In the genomic region with DNA sequence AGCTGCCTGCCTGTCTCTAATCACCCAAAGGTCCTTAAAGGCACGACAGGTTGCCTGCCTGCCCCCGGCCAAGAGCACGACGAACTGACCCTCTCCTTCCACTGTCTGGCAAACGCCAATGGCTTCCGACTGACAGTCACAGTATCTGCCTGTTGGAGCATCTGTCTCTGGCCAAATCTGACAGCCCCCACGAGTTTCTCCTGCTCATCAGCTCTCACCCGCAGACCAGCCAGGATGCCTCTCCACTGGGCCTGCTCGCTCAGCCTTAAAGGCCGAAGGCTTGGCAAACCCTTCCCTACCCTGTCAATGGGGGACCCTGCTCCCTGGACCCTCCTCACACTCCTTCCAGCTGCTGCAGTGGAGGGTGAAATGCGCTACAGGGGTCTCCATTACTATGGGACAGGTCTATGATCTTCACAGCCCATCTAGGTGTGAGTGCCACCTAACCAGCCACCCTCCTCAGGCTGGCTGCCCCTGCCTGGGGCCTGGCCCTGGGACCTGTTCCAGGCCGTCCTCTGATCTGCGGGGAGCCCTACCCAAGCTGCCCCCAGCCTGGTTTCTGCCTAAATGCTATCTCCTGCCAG, we compare ENCODE assay signal across 9 cellular contexts. TPM values are rescaled to one million over a fixed set of nuclear protein-coding genes. Genes with fewer than 3 reads are reported as not detected.
A peak's percentile ranks its signal among the peaks of the same experiment; 100 is the strongest.
DNase-seq lines count a peak whose midpoint lies in the region; ATAC-seq lines count a peak whose summit lies in the region.
"Had no signal": no experiment of that assay in that cellular context is flagged by ENCODE, and none has a peak within 500 bp of the region (broad histone marks: within the 10 kb centered on the region; RNA-seq: fewer than 3 reads in every experiment).

No MANE protein-coding gene starts in this region.

- H3K79me1 ChIP-seq in neuronal stem cell (ENCODE audit: low read depth, low read length): peaks cover 9% of the 10 kb centered on the region

- peak overlapping the region; percentile 95 for H3K23ac ChIP-seq in neuronal stem cell (ENCODE audit: low read depth, low read length, poor library complexity)

- H2AK5ac ChIP-seq in neuronal stem cell (ENCODE audit: low read depth, low read length): peak overlapping the region; percentile 97

- H3K27ac ChIP-seq in cingulate gyrus (ENCODE audit: low read depth, low read length): peak overlapping the region; percentile 8
- peak overlapping the region; percentile 81 for H3K27ac ChIP-seq in neuronal stem cell (replicated peaks; ENCODE audit: low read length)
- H3K27ac ChIP-seq: neutrophil had no signal

- no peaks in the 10 kb centered on the region for H3K9me3 Mint-ChIP-seq in IgD-negative memory B cell

- DNase-seq in D341Med (ENCODE audit: low spot score) (peak; percentile 53), neuronal stem cell (ENCODE audit: low spot score) (no peak)

- H3K27me3 ChIP-seq in neuronal stem cell (ENCODE audit: control insufficient read depth in 3 of 3, insufficient read depth in 3 of 3, low read depth in 1 of 3, low read length in 3 of 3): no peaks in the 10 kb centered on the region
- H3K27me3 ChIP-seq: neutrophil had no signal

- H3K36me3 Mint-ChIP-seq in IgD-negative memory B cell: peaks cover 4% of the 10 kb centered on the region

- peak overlapping the region; percentile 94 for H2BK12ac ChIP-seq in neuronal stem cell (ENCODE audit: low read length)

- H2BK120ac ChIP-seq in neuronal stem cell (ENCODE audit: low read depth, low read length): peak overlapping the region; percentile 72

- WGBS in neuronal stem cell (ENCODE audit: extremely low coverage in 2 of 2, insufficient read length in 2 of 2, insufficient replicate concordance in 1 of 2), 2 donors: no CpG with 5 or more reads among the region's 13 CpGs

- H2BK15ac ChIP-seq in neuronal stem cell (ENCODE audit: low read length): peak overlapping the region; percentile 34

- no peaks in the 10 kb centered on the region for H3K27me3 Mint-ChIP-seq in IgD-negative memory B cell

- no peak for ATAC-seq in GM21447 (IDR thresholded peaks at IDR 0.05; ENCODE audit: unreplicated experiment)
- no peak for ATAC-seq in HG03108 (IDR thresholded peaks at IDR 0.05; ENCODE audit: unreplicated experiment)
- ATAC-seq in HG02571 (IDR thresholded peaks at IDR 0.05; ENCODE audit: unreplicated experiment): no peak
- ATAC-seq in HG03378 (IDR thresholded peaks at IDR 0.05; ENCODE audit: unreplicated experiment): no peak

- peak overlapping the region; percentile 77 for H2BK5ac ChIP-seq in neuronal stem cell (ENCODE audit: low read length)

- peak overlapping the region; percentile 89 for H3K18ac ChIP-seq in neuronal stem cell (ENCODE audit: low read length)

- peaks cover 8 to 27% of the 10 kb centered on the region in 2 donors for H3K4me1 ChIP-seq in neuronal stem cell (ENCODE audit: control insufficient read depth in 2 of 2, insufficient read depth in 1 of 2, low read depth in 1 of 2, low read length in 2 of 2)

- H3K4me1 Mint-ChIP-seq in IgD-negative memory B cell: peaks cover 12 to 22% (median 17%) of the 10 kb centered on the region in 3 donors

- H3K9ac ChIP-seq in neuronal stem cell (ENCODE audit: low read depth, low read length, poor library complexity): peak overlapping the region; percentile 53

- H3K27ac Mint-ChIP-seq in IgD-negative memory B cell: peak overlapping the region in 2 of 3 donors; percentile 80 to 84

- H3K4ac ChIP-seq in neuronal stem cell (ENCODE audit: low read length): peak overlapping the region; percentile 53

- H3K9me3 ChIP-seq in neuronal stem cell (replicated peaks in 1 of 2; ENCODE audit: control insufficient read depth in 2 of 2, insufficient read depth in 1 of 2, low read depth in 1 of 2, low read length in 2 of 2): no peaks in the 10 kb centered on the region
- H3K9me3 ChIP-seq: neutrophil had no signal

- no peak overlapping the region for H4K91ac ChIP-seq in neuronal stem cell (ENCODE audit: low read depth, low read length, poor library complexity)

- no peak overlapping the region for H3K4me2 ChIP-seq in neuronal stem cell (ENCODE audit: insufficient read depth, low read length, poor library complexity, severe bottlenecking)

- peak overlapping the region; percentile 86 for H4K8ac ChIP-seq in neuronal stem cell (ENCODE audit: low read depth, low read length)

- H3K14ac ChIP-seq in neuronal stem cell (ENCODE audit: low read length): peak overlapping the region; percentile 76

- no peak overlapping the region for H2AFZ ChIP-seq in neuronal stem cell (ENCODE audit: low read length)

- no peak overlapping the region for H3K4me3 ChIP-seq in neuronal stem cell (ENCODE audit: low read length in 2 of 2)

- H3K36me3 ChIP-seq in neuronal stem cell (replicated peaks in 1 of 2; ENCODE audit: control insufficient read depth in 2 of 2, insufficient read depth in 2 of 2, low read length in 2 of 2): peaks cover 27 to 34% of the 10 kb centered on the region in 2 donors

- H3K4me3 Mint-ChIP-seq in IgD-negative memory B cell: peak overlapping the region in 1 of 4 donors; percentile 82

RNA-seq across cellular contexts. Expression of a gene that starts 0.9 kb away (rescaled TPM):
- polyA plus RNA-seq in IgD-negative memory B cell: not detected
- polyA plus RNA-seq in neuronal stem cell (2013, experiment 1 of 2): 0.08 TPM
- 0.15 TPM for polyA plus RNA-seq in neuronal stem cell (2013, experiment 2 of 2)

RNA-seq across cellular contexts. Expression of a gene that starts 5.0 kb away (rescaled TPM):
- 2,549 TPM for polyA plus RNA-seq in IgD-negative memory B cell
- 2,801 TPM for polyA plus RNA-seq in neuronal stem cell (2013, experiment 1 of 2)
- polyA plus RNA-seq in neuronal stem cell (2013, experiment 2 of 2): 2,729 TPM

RNA-seq across cellular contexts. Expression of a gene that starts 5.4 kb away (rescaled TPM):
- 11.0 TPM for polyA plus RNA-seq in IgD-negative memory B cell
- 25.6 TPM for polyA plus RNA-seq in neuronal stem cell (2013, experiment 1 of 2)
- 23.7 TPM for polyA plus RNA-seq in neuronal stem cell (2013, experiment 2 of 2)

RNA-seq across cellular contexts. Expression of a gene that starts 7.4 kb away (rescaled TPM):
- not detected for polyA plus RNA-seq in IgD-negative memory B cell
- not detected for polyA plus RNA-seq in neuronal stem cell (2013, experiment 1 of 2)
- polyA plus RNA-seq in neuronal stem cell (2013, experiment 2 of 2): not detected

RNA-seq across cellular contexts. Expression of a gene that starts 23.2 kb away (rescaled TPM):
- polyA plus RNA-seq in IgD-negative memory B cell: 86.1 TPM
- polyA plus RNA-seq in neuronal stem cell (2013, experiment 1 of 2): 17.9 TPM
- 16.7 TPM for polyA plus RNA-seq in neuronal stem cell (2013, experiment 2 of 2)
